Comparison of ENCODE assay signal across 21 cellular contexts in the genomic region with DNA sequence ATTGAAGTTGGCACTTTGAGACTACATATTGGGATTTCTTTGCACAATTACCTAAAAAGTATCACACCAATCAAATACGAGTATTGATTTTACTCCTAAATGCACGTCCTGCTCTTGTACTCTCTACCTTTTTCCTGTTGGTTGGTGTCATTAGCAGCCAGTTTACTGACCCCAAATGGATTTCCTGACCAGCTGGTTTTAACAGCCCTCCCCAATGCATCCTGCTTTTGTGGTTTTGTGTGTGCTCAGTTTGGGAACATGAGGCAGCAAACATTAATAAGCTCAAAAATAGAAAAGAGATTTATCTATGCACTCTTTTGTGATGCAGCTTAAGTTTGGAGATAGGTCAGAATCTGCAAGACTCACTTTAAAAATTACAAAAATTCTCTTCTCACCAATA.
"Had no signal": no experiment of that assay in that cellular context is flagged by ENCODE, and none has a peak within 500 bp of the region (broad histone marks: within the 10 kb centered on the region; RNA-seq: fewer than 3 reads in every experiment).

No MANE protein-coding gene starts in this region.

- H3K27ac ChIP-seq: dorsolateral prefrontal cortex, lower lobe of right lung, parathyroid adenoma, right lobe of liver, stomach, tibial artery had no signal

- H3K27ac Mint-ChIP-seq: natural killer cell treated with Interleukin-12 subunit alpha and Interleukin-12 subunit beta and Interleukin-15 and Interleukin-18, amount 100 ng/mL, for 72 hours; progenitor cell of endocrine pancreas; type B pancreatic cell had no signal

- H3K4me3 Mint-ChIP-seq: natural killer cell treated with Interleukin-12 subunit alpha and Interleukin-12 subunit beta and Interleukin-15 and Interleukin-18, amount 100 ng/mL, for 72 hours; neural crest cell; type B pancreatic cell had no signal

- H3K4me2 ChIP-seq: smooth muscle cell had no signal

- H3K36me3 ChIP-seq: lower lobe of right lung, right lobe of liver, stomach, tibial artery had no signal

- H3K9me3 ChIP-seq: lower lobe of right lung, right lobe of liver, stomach, tibial artery had no signal

- H3K9ac ChIP-seq: parathyroid adenoma had no signal

- H2AFZ ChIP-seq: parathyroid adenoma had no signal

- H3K4me3 ChIP-seq: dorsolateral prefrontal cortex, lower lobe of right lung, right lobe of liver, smooth muscle cell, stomach, tibial artery had no signal

- DNase-seq: dorsolateral prefrontal cortex; effector CD4-positive, alpha-beta T cell; head of caudate nucleus; left ventricle myocardium superior; lower lobe of right lung; right lobe of liver; stimulated activated CD4-positive, alpha-beta T cell treated with anti-CD3 and anti-CD28 coated beads, Interleukin-12 subunit alpha, Interleukin-12 subunit beta, amount 100 ng/mL, for 4 hours; stimulated activated CD4-positive, alpha-beta T cell treated with anti-CD3 and anti-CD28 coated beads, Interleukin-1b, Interleukin-23, amount 100 ng/mL, for 48 hours; stimulated activated CD4-positive, alpha-beta T cell treated with anti-CD3 and anti-CD28 coated beads, Interleukin-4, amount 100 ng/mL, for 1 hour; stimulated activated CD8-positive, alpha-beta memory T cell treated with anti-CD3 and anti-CD28 coated beads, Interleukin-4, amount 100 ng/mL, for 48 hours; stimulated activated naive CD4-positive, alpha-beta T cell treated with Interleukin-2 at 50 U/mL for 16 hours; stomach; tibial artery had no signal

- ATAC-seq: left ventricle myocardium superior; lower lobe of right lung; natural killer cell treated with Interleukin-12 subunit alpha and Interleukin-12 subunit beta and Interleukin-15 and Interleukin-18, amount 100 ng/mL, for 72 hours; right lobe of liver had no signal

- H3K4me1 Mint-ChIP-seq: neural crest cell had no signal

- H3K36me3 Mint-ChIP-seq: type B pancreatic cell had no signal

- H3K79me2 ChIP-seq: parathyroid adenoma had no signal

- H3K27me3 ChIP-seq: dorsolateral prefrontal cortex, right lobe of liver, stomach, tibial artery had no signal

- H3K27me3 Mint-ChIP-seq: natural killer cell treated with Interleukin-12 subunit alpha and Interleukin-12 subunit beta and Interleukin-15 and Interleukin-18, amount 100 ng/mL, for 72 hours; progenitor cell of endocrine pancreas; type B pancreatic cell had no signal

- FAIRE-seq: colon, keratinocyte had no signal

- H3K4me1 ChIP-seq: lower lobe of right lung, parathyroid adenoma, right lobe of liver, stomach, tibial artery had no signal

- H3K9me3 Mint-ChIP-seq: type B pancreatic cell had no signal
